8 cellular contexts compared by ENCODE assay signal in the genomic region with DNA sequence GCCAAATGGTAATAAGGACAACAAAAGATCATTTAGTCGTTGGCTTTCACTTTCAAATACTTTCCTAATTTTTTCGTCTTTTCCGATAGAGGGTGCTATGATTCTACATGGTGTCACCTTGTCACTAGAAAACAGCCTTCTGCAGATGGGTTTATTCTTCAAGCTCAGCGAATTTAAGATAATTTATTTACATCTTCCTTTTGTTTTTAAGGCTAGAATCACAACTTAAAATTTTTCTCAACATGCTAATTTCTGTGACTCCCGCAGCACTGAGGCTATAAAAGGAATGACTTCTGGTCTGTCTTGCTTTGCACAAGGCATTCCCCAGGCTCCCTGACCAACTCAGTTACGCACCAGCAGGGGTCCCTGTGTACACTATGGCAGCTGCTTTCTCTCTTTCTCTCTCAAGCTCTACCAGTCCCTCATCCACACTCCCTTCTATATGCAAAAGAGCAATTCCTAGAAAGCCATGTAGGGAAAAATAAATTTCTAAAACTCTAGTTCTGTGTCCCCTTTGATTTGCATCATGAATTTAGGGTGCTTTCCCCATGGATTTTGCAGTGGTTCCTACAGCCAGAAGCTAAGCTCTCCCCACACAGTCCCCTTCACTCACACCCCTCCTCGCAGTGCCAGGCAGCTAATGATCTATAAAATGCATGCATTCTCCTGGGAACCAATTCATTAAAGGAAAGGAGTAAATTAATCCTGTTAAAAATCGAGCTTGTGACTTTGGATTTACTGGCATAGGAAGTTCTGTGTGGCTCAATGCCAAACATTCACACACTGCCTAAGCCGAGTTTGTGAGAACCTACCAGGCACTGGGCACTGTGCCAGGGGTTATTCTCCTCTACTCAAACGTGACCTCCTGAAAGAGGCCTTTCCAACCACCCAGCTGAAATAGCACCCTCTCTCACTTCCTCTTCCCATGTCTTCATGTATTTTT.
DNase-seq lines count a peak whose midpoint lies in the region; ATAC-seq and TF ChIP-seq lines count a peak whose summit lies in the region.

No MANE protein-coding gene starts in this region.

- H3K27ac ChIP-seq in DOHH2 (ENCODE audit: low read depth, low read length) (no peak overlapping the region), neural cell (ENCODE audit: low read length) (no peak overlapping the region)

- H3K36me3 ChIP-seq in DOHH2 (ENCODE audit: control insufficient read depth, low read length): no peaks in the 10 kb centered on the region
- no peaks in the 10 kb centered on the region for H3K36me3 ChIP-seq in neural cell (ENCODE audit: insufficient read depth, low read length)

- no peak for TF ChIP-seq EP300 in neural cell (conservative IDR thresholded peaks at IDR 0.05; ENCODE audit: poor library complexity, severe bottlenecking)

- no peak overlapping the region for H2AFZ ChIP-seq in neural cell (ENCODE audit: low read depth, low read length)

- H3K9ac ChIP-seq in neural cell (ENCODE audit: low read length): no peak overlapping the region

- H3K4me2 ChIP-seq in DOHH2 (ENCODE audit: low read length) (peak overlapping the region; percentile 39), neural cell (ENCODE audit: low read length) (no peak overlapping the region)

- peaks cover 15% of the 10 kb centered on the region for H3K4me1 ChIP-seq in DOHH2 (ENCODE audit: control insufficient read depth, low read length)

- TF ChIP-seq CTCF in DOHH2 (IDR thresholded peaks at IDR 0.05; ENCODE audit: low read depth, low read length, poor library complexity, severe bottlenecking): peak; percentile 80
- TF ChIP-seq CTCF in fibroblast of pulmonary artery (IDR thresholded peaks at IDR 0.05; ENCODE audit: low read length, missing control alignments): peak; percentile 82
- peak; percentile 89 for TF ChIP-seq CTCF in neural cell (IDR thresholded peaks at IDR 0.05; ENCODE audit: poor library complexity, severe bottlenecking)

- H3K9me2 ChIP-seq in DOHH2 (replicated peaks; ENCODE audit: control insufficient read depth, low read length) (no peaks in the 10 kb centered on the region), neural cell (ENCODE audit: insufficient read depth, low read length) (no peaks in the 10 kb centered on the region)

- peak; percentile 91 for ATAC-seq in GM21515 (IDR thresholded peaks at IDR 0.05; ENCODE audit: unreplicated experiment)

- H3K79me2 ChIP-seq in DOHH2 (ENCODE audit: control insufficient read depth, low read length) (no peaks in the 10 kb centered on the region), neural cell (replicated peaks; ENCODE audit: insufficient read depth, low read length) (no peaks in the 10 kb centered on the region)

- H4K20me1 ChIP-seq in DOHH2 (ENCODE audit: control insufficient read depth, insufficient read depth, low read depth, low read length): no peaks in the 10 kb centered on the region
- H4K20me1 ChIP-seq in neural cell (ENCODE audit: insufficient read depth): no peaks in the 10 kb centered on the region

- H3K9me3 ChIP-seq in DOHH2 (ENCODE audit: control insufficient read depth, insufficient read depth, low read length) (no peaks in the 10 kb centered on the region), neural cell (ENCODE audit: low read length) (no peaks in the 10 kb centered on the region)

- peak; percentile 83 for TF ChIP-seq RAD21 in neural cell (conservative IDR thresholded peaks at IDR 0.05)

- DNase-seq in HS-27A (ENCODE audit: low read depth) (peak; percentile 88), NCI-H69 (lab: John Stamatoyannopoulos, UW) (peak; percentile 98), fibroblast of pulmonary artery (ENCODE audit: low read depth) (peak; percentile 92), cortex of kidney (lab: John Stamatoyannopoulos, UW) (no peak)
- DNase-seq in activated T-cell treated with anti-CD3 and anti-CD28 coated beads, Interleukin-2, amount 50 U/mL, for 1 hour: peak; percentile 20

- H3F3A ChIP-seq in DOHH2 (ENCODE audit: control insufficient read depth, insufficient read depth) (no peaks in the 10 kb centered on the region), neural cell (ENCODE audit: insufficient read depth, low read length, poor library complexity, severe bottlenecking) (no peaks in the 10 kb centered on the region)

- H3K4me3 ChIP-seq in DOHH2 (ENCODE audit: low read length) (no peak overlapping the region), fibroblast of pulmonary artery (replicated peaks; ENCODE audit: low read depth, low read length) (peak overlapping the region; percentile 21), neural cell (ENCODE audit: low read length) (peak overlapping the region; percentile 46)

- H3K27me3 ChIP-seq in DOHH2 (ENCODE audit: control insufficient read depth, low read length) (no peaks in the 10 kb centered on the region; the same call in 1 of the 2 replicates), neural cell (ENCODE audit: insufficient read depth, low read depth, low read length) (no peaks in the 10 kb centered on the region)

TF ChIP-seq in neural cell, 6 proteins besides CTCF, POLR2A, EP300 and RAD21:
- TF ChIP-seq SMC3 (conservative IDR thresholded peaks at IDR 0.05; ENCODE audit: poor library complexity) (peak; percentile 84), POLR2AphosphoS5 (IDR thresholded peaks at IDR 0.05) (no peak)
